8 cellular contexts compared by ENCODE assay signal in the genomic region with DNA sequence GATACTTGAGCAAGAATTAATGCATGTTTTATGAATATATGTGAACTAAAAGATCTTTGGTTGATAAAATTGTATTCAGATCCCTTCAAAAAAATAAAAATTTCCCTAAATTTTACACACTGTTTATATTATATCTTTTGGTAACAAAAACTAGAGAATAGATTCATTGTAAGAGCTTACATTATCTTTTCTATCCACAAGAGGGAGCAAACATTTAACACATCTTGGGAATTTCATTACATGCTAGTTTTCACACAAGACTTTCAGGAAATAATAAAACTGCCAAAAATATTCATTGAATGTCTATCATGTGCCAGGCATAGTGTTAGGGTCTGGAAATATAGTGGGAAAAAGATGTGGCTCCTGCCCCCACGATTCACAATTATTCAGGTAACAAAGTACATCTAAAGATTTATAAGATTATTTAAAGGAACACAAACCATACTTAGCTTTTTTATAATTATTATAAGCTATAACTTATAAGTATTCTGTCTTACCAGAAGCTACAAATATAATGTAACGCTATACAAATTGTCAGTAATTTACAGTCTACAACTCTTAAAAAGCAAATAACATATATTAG. TPM values are rescaled to one million over a fixed set of nuclear protein-coding genes. Genes with fewer than 3 reads are reported as not detected.
A peak's percentile ranks its signal among the peaks of the same experiment; 100 is the strongest.
DNase-seq lines count a peak whose midpoint lies in the region; ATAC-seq and TF ChIP-seq lines count a peak whose summit lies in the region.

No MANE protein-coding gene starts in this region.

- H3K27me3 Mint-ChIP-seq in activated T-cell treated with anti-CD3 and anti-CD28 coated beads, Interleukin-2, amount 50 U/mL, for 4 hours (ENCODE audit: low read depth), result no peaks in the 10 kb centered on the region

- no peak overlapping the region for H3K4me3 Mint-ChIP-seq in activated T-cell treated with anti-CD3 and anti-CD28 coated beads, Interleukin-2, amount 50 U/mL, for 4 hours

- no peaks in the 10 kb centered on the region for H3K9me3 Mint-ChIP-seq in activated T-cell treated with anti-CD3 and anti-CD28 coated beads, Interleukin-2, amount 50 U/mL, for 4 hours

- H3K27ac ChIP-seq in RWPE2 (ENCODE audit: poor library complexity, severe bottlenecking) (no peak overlapping the region), foreskin keratinocyte (no peak overlapping the region)

- peaks cover 3% of the 10 kb centered on the region for H3K9me3 ChIP-seq in RWPE2 (ENCODE audit: severe bottlenecking)

- H3K36me3 ChIP-seq in RWPE2 (ENCODE audit: low read depth), result 0 out of 2 replicates have a peak, but pooled peaks cover 3% of the 10 kb centered on the region

- no peak overlapping the region for H3K4me3 ChIP-seq in RWPE2 (ENCODE audit: severe bottlenecking)

- DNase-seq in CD1c-positive myeloid dendritic cell (ENCODE audit: extremely low spot score) (peak; percentile 52), HPDE6-E6E7 (ENCODE audit: extremely low spot score) (peak; percentile 12), RWPE2 (ENCODE audit: low spot score) (no peak), foreskin keratinocyte (peak; percentile 1 to 24), smooth muscle cell of the brain vasculature (ENCODE audit: low read depth, low spot score) (peak; percentile 7), GM19238 (ENCODE audit: insufficient read length, low spot score) (no peak)
- no peak for DNase-seq in activated T-cell treated with anti-CD3 and anti-CD28 coated beads, Interleukin-2, amount 50 U/mL, for 4 hours

- H3K4me1 ChIP-seq in RWPE2 (ENCODE audit: insufficient read depth, poor library complexity, severe bottlenecking) (no peaks in the 10 kb centered on the region), foreskin keratinocyte (no peaks in the 10 kb centered on the region)

- peaks cover 21% of the 10 kb centered on the region for H3K4me1 Mint-ChIP-seq in activated T-cell treated with anti-CD3 and anti-CD28 coated beads, Interleukin-2, amount 50 U/mL, for 4 hours (ENCODE audit: low read depth)

- H3K27me3 ChIP-seq in RWPE2 (ENCODE audit: insufficient read depth, poor library complexity, severe bottlenecking) (no peaks in the 10 kb centered on the region), foreskin keratinocyte (no peaks in the 10 kb centered on the region)

- ATAC-seq in RWPE2 (ENCODE audit: low read depth) (no peak), foreskin keratinocyte (no peak), HG03108 (IDR thresholded peaks at IDR 0.05; ENCODE audit: unreplicated experiment) (no peak)
- no peak for ATAC-seq in activated T-cell treated with anti-CD3 and anti-CD28 coated beads, Interleukin-2, amount 50 U/mL, for 4 hours

- TF ChIP-seq CTCF in RWPE2 (IDR thresholded peaks at IDR 0.05; ENCODE audit: poor library complexity, severe bottlenecking), result peak; percentile 75
- peak; percentile 70 for TF ChIP-seq CTCF in foreskin keratinocyte (conservative IDR thresholded peaks at IDR 0.05)

- H3K36me3 Mint-ChIP-seq in activated T-cell treated with anti-CD3 and anti-CD28 coated beads, Interleukin-2, amount 50 U/mL, for 4 hours (ENCODE audit: insufficient read depth), result peaks cover 10% of the 10 kb centered on the region

RNA-seq across cellular contexts. Expression of gene FAF1, which starts 30.6 kb away (rescaled TPM):
- 67.1 and 68.7 TPM in 2 replicates for total RNA-seq in foreskin keratinocyte
- 45.4 and 53.3 TPM in 2 replicates for polyA plus RNA-seq in foreskin keratinocyte
- 10 to 100 TPM; 59.8 to 64.2 (median 60.1) TPM for total RNA-seq in activated T-cell treated with anti-CD3 and anti-CD28 coated beads, Interleukin-2, amount 50 U/mL, for 4 hours

RNA-seq across cellular contexts. Expression of gene CDKN2C, which starts 40.6 kb away (rescaled TPM):
- 2.6 and 3.3 TPM in 2 replicates for total RNA-seq in foreskin keratinocyte
- 2.5 and 3.2 TPM in 2 replicates for polyA plus RNA-seq in foreskin keratinocyte
- 1 to 10 TPM; 1.4 to 2.6 (median 1.4) TPM for total RNA-seq in activated T-cell treated with anti-CD3 and anti-CD28 coated beads, Interleukin-2, amount 50 U/mL, for 4 hours

Comparison
In these comparisons a context has a peak if more than half of its experiments do, and no peak if none do; other contexts are left out.
1. DNase-seq: peak in CD1c-positive myeloid dendritic cell (single experiment), HPDE6-E6E7 (single experiment), foreskin keratinocyte (2 of 2) and smooth muscle cell of the brain vasculature (single experiment); none in RWPE2 (single experiment), GM19238 (single experiment) and activated T-cell treated with anti-CD3 and anti-CD28 coated beads, Interleukin-2, amount 50 U/mL, for 4 hours (single experiment).